In genomic region chr7:88867158-88867557, GRCh38 we compare ENCODE assay signal across 11 cellular contexts.
"Had no signal": no experiment of that assay in that cellular context is flagged by ENCODE, and none has a peak within 500 bp of the region (broad histone marks: within the 10 kb centered on the region; RNA-seq: fewer than 3 reads in every experiment).

No MANE protein-coding gene starts in this region.

- FAIRE-seq: H1, H54 had no signal

- H3K9me3 ChIP-seq: HAP-1 had no signal

- H3K9ac ChIP-seq: GM23248 had no signal

- H3K4me1 ChIP-seq: HAP-1 had no signal

- H3K36me3 ChIP-seq: HAP-1 had no signal

- H3K27ac ChIP-seq: GM23248 had no signal

- H2AFZ ChIP-seq: GM23248, GM23338 had no signal

- H3K4me2 ChIP-seq: GM23338 had no signal

- H3K4me3 ChIP-seq: GM23248, GM23338, HAP-1 had no signal

- DNase-seq: GM23248, GOT3, H7, H9, HCEC 1CT, HFFc6 had no signal

- ATAC-seq: GM23338, HCT116 had no signal
